Comparison of ENCODE assay signal across 1 cellular context in genomic region chr17:75824591-75825518, GRCh38.
TF ChIP-seq lines count a peak whose summit lies in the region.

No MANE protein-coding gene starts in this region.

TF ChIP-seq in HepG2, 621 proteins besides CTCF, POLR2A, EP300 and RAD21:
- TF ChIP-seq HOXA9 (CRISPR knock-in tag; IDR thresholded peaks at IDR 0.05; ENCODE audit: borderline replicate concordance) = no peak
- no peak for TF ChIP-seq ZSCAN25 (CRISPR knock-in tag; IDR thresholded peaks at IDR 0.05)
- peak; percentile 56; the same call in 1 of the 2 replicates for TF ChIP-seq PAF1 (CRISPR knock-in tag; IDR thresholded peaks at IDR 0.05)
- TF ChIP-seq POLR2G (IDR thresholded peaks at IDR 0.05; ENCODE audit: low read depth, low read length) = peak; percentile 19; the same call in 1 of the 2 replicates
- TF ChIP-seq AGO1 (IDR thresholded peaks at IDR 0.05; ENCODE audit: low read depth, low read length, poor library complexity, severe bottlenecking) = peak; percentile 29
- no peak for TF ChIP-seq ZNF556 (CRISPR knock-in tag; IDR thresholded peaks at IDR 0.05; ENCODE audit: borderline replicate concordance)
- TF ChIP-seq, protein P1, sequence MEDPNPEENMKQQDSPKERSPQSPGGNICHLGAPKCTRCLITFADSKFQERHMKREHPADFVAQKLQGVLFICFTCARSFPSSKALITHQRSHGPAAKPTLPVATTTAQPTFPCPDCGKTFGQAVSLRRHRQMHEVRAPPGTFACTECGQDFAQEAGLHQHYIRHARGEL (CRISPR knock-in tag; IDR thresholded peaks at IDR 0.05) = no peak
- TF ChIP-seq ZNF143 (CRISPR knock-in tag; IDR thresholded peaks at IDR 0.05) = no peak
- 0 out of 2 replicates have a peak, but pooled peaks have one; percentile 6 for TF ChIP-seq MAX (IDR thresholded peaks at IDR 0.05)
- no peak for TF ChIP-seq NFIB (CRISPR knock-in tag; IDR thresholded peaks at IDR 0.05; ENCODE audit: borderline replicate concordance)
- no peak for TF ChIP-seq ZMYM2 (CRISPR knock-in tag; IDR thresholded peaks at IDR 0.05)
TF ChIP-seq in HepG2: peak in this region for 4.
